1 cellular context compared by ENCODE assay signal in the genomic region with DNA sequence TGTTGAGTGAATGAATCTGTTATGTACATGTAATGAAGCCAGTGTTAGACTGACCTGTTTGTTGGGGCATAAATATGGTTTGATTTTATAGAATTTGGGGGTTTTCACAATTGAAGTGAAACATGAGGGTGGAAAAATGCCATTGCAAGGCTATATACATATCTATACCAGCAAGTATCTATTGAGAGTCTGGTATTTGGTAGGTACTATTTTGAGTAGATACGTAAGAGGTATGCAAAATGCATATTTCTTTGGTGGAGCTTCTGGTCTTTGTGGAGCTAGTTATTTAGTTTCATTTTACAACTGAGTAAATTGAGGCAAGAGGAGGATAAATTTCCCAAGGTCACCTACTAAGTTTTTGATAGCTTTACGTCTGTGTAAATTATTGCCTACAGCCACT.
TF ChIP-seq lines count a peak whose summit lies in the region.

No MANE protein-coding gene starts in this region.

TF ChIP-seq in HepG2, 621 proteins besides CTCF, POLR2A, EP300 and RAD21:
- TF ChIP-seq, protein P1, sequence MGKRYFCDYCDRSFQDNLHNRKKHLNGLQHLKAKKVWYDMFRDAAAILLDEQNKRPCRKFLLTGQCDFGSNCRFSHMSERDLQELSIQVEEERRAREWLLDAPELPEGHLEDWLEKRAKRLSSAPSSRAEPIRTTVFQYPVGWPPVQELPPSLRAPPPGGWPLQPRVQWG (CRISPR knock-in tag; IDR thresholded peaks at IDR 0.05; ENCODE audit: borderline replicate concordance, low read depth), result no peak
- TF ChIP-seq CREB1 (IDR thresholded peaks at IDR 0.05) (no peak), CREB1 (CRISPR knock-in tag; IDR thresholded peaks at IDR 0.05) (peak; percentile 22; the same call in 1 of the 2 replicates)
